11 cellular contexts compared by ENCODE assay signal in genomic region chr7:24406053-24406561, GRCh38.
A peak's percentile ranks its signal among the peaks of the same experiment; 100 is the strongest.
DNase-seq lines count a peak whose midpoint lies in the region; ATAC-seq, FAIRE-seq and TF ChIP-seq lines count a peak whose summit lies in the region.
"Had no signal": no experiment of that assay in that cellular context is flagged by ENCODE, and none has a peak within 500 bp of the region (broad histone marks: within the 10 kb centered on the region; RNA-seq: fewer than 3 reads in every experiment).

No MANE protein-coding gene starts in this region.

- H3K9me3 ChIP-seq in CD8-positive, alpha-beta memory T cell (ENCODE audit: low read length) = no peaks in the 10 kb centered on the region
- no peaks in the 10 kb centered on the region for H3K9me3 ChIP-seq in upper lobe of left lung
- H3K9me3 ChIP-seq: Caco-2 had no signal

- no peak for TF ChIP-seq EP300 in upper lobe of left lung (IDR thresholded peaks at IDR 0.05)

- no peak overlapping the region for H3K4me3 Mint-ChIP-seq in CD8-positive, alpha-beta memory T cell
- no peak overlapping the region for H3K4me3 Mint-ChIP-seq in central memory CD8-positive, alpha-beta T cell
- H3K4me3 Mint-ChIP-seq: activated CD4-positive, alpha-beta memory T cell treated with anti-CD3 and anti-CD28 coated beads for 36 hours had no signal

- WGBS in upper lobe of left lung, 2 donors = 57 to 60% methylated on average over 3 of the region's 3 CpGs

- ATAC-seq in GM19035 (IDR thresholded peaks at IDR 0.05; ENCODE audit: unreplicated experiment) (peak; percentile 68), HG03175 (IDR thresholded peaks at IDR 0.05; ENCODE audit: unreplicated experiment) (peak; percentile 83), upper lobe of left lung (ENCODE audit: low FRiP score in 2 of 2) (no peak)
- peak; percentile 89 for ATAC-seq in central memory CD8-positive, alpha-beta T cell (replicated peaks; ENCODE audit: extremely low read depth, poor library complexity, severe bottlenecking)

- TF ChIP-seq CTCF in upper lobe of left lung (IDR thresholded peaks at IDR 0.05) = no peak

- no peaks in the 10 kb centered on the region for H3K36me3 Mint-ChIP-seq in CD8-positive, alpha-beta memory T cell
- no peaks in the 10 kb centered on the region for H3K36me3 Mint-ChIP-seq in central memory CD8-positive, alpha-beta T cell (ENCODE audit: insufficient read depth)
- H3K36me3 Mint-ChIP-seq: activated CD4-positive, alpha-beta memory T cell treated with anti-CD3 and anti-CD28 coated beads for 36 hours had no signal

- H3K27me3 Mint-ChIP-seq in CD8-positive, alpha-beta memory T cell = peaks cover 3 to 4% of the 10 kb centered on the region in 2 donors
- H3K27me3 Mint-ChIP-seq in central memory CD8-positive, alpha-beta T cell = no peaks in the 10 kb centered on the region
- H3K27me3 Mint-ChIP-seq: activated CD4-positive, alpha-beta memory T cell treated with anti-CD3 and anti-CD28 coated beads for 36 hours had no signal

- CTCF ChIA-PET in CD8-positive, alpha-beta memory T cell (lab: Charles Lee) = no interaction called here

- peak overlapping the region in 5 of 8 donors; percentile 1 to 47 (median 12) for H3K27ac Mint-ChIP-seq in CD8-positive, alpha-beta memory T cell
- no peak overlapping the region for H3K27ac Mint-ChIP-seq in central memory CD8-positive, alpha-beta T cell (ENCODE audit: low read depth)
- H3K27ac Mint-ChIP-seq: activated CD4-positive, alpha-beta memory T cell treated with anti-CD3 and anti-CD28 coated beads for 36 hours had no signal

- TF ChIP-seq POLR2A in upper lobe of left lung (IDR thresholded peaks at IDR 0.05) = no peak

- no peak for DNase-seq in CD8-positive, alpha-beta memory T cell
- no peak for DNase-seq in central memory CD8-positive, alpha-beta T cell (ENCODE audit: low spot score in 2 of 2)
- DNase-seq in HTR-8/SVneo (ENCODE audit: insufficient read length, low spot score) (no peak), upper lobe of left lung (no peak), NCI-H128 (lab: John Stamatoyannopoulos, UW; ENCODE audit: unreplicated experiment) (no peak)
- DNase-seq in stimulated activated CD4-positive, alpha-beta T cell treated with anti-CD3 and anti-CD28 coated beads, Interleukin-2, amount 100 ng/mL, for 24 hours = no peak
- DNase-seq: activated CD4-positive, alpha-beta memory T cell treated with anti-CD3 and anti-CD28 coated beads for 36 hours; Caco-2; NCI-H1417 treated with DMSO at 0.1 percent for 48 hours had no signal

- H3K4me1 Mint-ChIP-seq in CD8-positive, alpha-beta memory T cell = peaks cover 5 to 17% (median 16%) of the 10 kb centered on the region in 3 donors
- peaks cover 12% of the 10 kb centered on the region for H3K4me1 Mint-ChIP-seq in central memory CD8-positive, alpha-beta T cell

- peaks cover 5% of the 10 kb centered on the region for H3K4me1 ChIP-seq in CD8-positive, alpha-beta memory T cell (ENCODE audit: insufficient read depth, low read length)
- H3K4me1 ChIP-seq in upper lobe of left lung = no peaks in the 10 kb centered on the region

- POLR2A ChIA-PET in CD8-positive, alpha-beta memory T cell (lab: Charles Lee) = interaction anchor here (0.6 kb wide), 1 partner anchor 40 kb away, joined by 5 read pairs; no protein-coding TSS in a partner anchor

- H3K36me3 ChIP-seq in CD8-positive, alpha-beta memory T cell (ENCODE audit: insufficient read depth, low read length) = no peaks in the 10 kb centered on the region
- no peaks in the 10 kb centered on the region for H3K36me3 ChIP-seq in upper lobe of left lung

- H3K27me3 ChIP-seq in CD8-positive, alpha-beta memory T cell (ENCODE audit: insufficient read depth, low read length, poor library complexity, severe bottlenecking) = no peaks in the 10 kb centered on the region
- H3K27me3 ChIP-seq in upper lobe of left lung = no peaks in the 10 kb centered on the region

- no peak overlapping the region for H3K27ac ChIP-seq in CD8-positive, alpha-beta memory T cell (ENCODE audit: low read depth, low read length)
- no peak overlapping the region for H3K27ac ChIP-seq in upper lobe of left lung

- no peak overlapping the region for H3K4me3 ChIP-seq in CD8-positive, alpha-beta memory T cell (ENCODE audit: low read length)
- H3K4me3 ChIP-seq in upper lobe of left lung = no peak overlapping the region

- H3K9me3 Mint-ChIP-seq in CD8-positive, alpha-beta memory T cell = no peaks in the 10 kb centered on the region
- H3K9me3 Mint-ChIP-seq in central memory CD8-positive, alpha-beta T cell = no peaks in the 10 kb centered on the region
- H3K9me3 Mint-ChIP-seq: activated CD4-positive, alpha-beta memory T cell treated with anti-CD3 and anti-CD28 coated beads for 36 hours had no signal

- FAIRE-seq in HTR-8/SVneo (lab: Jason Lieb, UNC) = no peak

Comparison
In these comparisons a context has a peak if more than half of its experiments do, and no peak if none do; other contexts are left out.
1. ATAC-seq: peak in GM19035 (single experiment), HG03175 (single experiment) and central memory CD8-positive, alpha-beta T cell (single experiment); none in upper lobe of left lung (0 of 2).